ENCODE assay signal across 25 cellular contexts in the genomic region with DNA sequence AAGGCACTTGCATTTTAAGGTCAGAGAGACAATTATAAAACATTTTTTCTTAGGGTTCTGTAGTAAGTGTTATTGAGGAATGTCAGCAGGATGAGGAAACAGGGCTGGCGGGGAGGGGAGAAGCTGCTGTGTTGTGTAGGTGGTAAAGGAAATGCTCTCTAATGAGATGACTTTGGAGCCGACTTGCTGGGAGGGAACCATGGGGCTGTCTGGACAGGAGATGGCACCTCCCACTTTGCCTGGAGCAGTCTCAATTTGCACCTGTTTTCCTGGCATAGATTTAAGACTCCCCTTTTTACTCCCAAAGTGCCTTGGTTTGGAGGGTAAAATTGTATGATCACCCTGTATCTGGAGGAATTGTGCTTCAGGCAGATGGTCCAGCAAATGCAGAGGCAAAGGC.
"Had no signal": no experiment of that assay in that cellular context is flagged by ENCODE, and none has a peak within 500 bp of the region (broad histone marks: within the 10 kb centered on the region; RNA-seq: fewer than 3 reads in every experiment).

No MANE protein-coding gene starts in this region.

- H3K4me2 ChIP-seq: hepatocyte had no signal

- H3K79me2 ChIP-seq: hepatocyte had no signal

- H3K27ac ChIP-seq: gastroesophageal sphincter, hepatocyte, pancreas, prostate gland, right atrium auricular region, spleen, suprapubic skin, tibial artery, upper lobe of right lung had no signal

- H3K9me3 Mint-ChIP-seq: activated CD4-positive, alpha-beta memory T cell treated with anti-CD3 and anti-CD28 coated beads, Interleukin-2, amount 10 ng/mL, durations not matched to agents 7 days and 5 days; activated CD4-positive, alpha-beta T cell treated with anti-CD3 and anti-CD28 coated beads, Interleukin-2, amount 10 ng/mL, durations not matched to agents 7 days and 5 days; activated naive CD4-positive, alpha-beta T cell treated with anti-CD3 and anti-CD28 coated beads, Interleukin-2, amount 50 U/mL, for 24 hours; activated naive CD8-positive, alpha-beta T cell treated with anti-CD3 and anti-CD28 coated beads, Interleukin-2, amount 50 U/mL, for 24 hours; activated T-cell treated with anti-CD3 and anti-CD28 coated beads, Interleukin-2, amount 50 U/mL, for 4 hours; activated T-helper 17 cell treated with anti-CD3 and anti-CD28 coated beads, Interleukin-2, amount 50 U/mL, for 72 hours; central memory CD8-positive, alpha-beta T cell; dendritic cell treated with granulocyte-macrophage colony-stimulating factor and Interleukin-4, amounts not matched to agents 40 ng/mL and 50 ng/mL, for 4 days had no signal

- H3K27ac Mint-ChIP-seq: activated CD4-positive, alpha-beta memory T cell treated with anti-CD3 and anti-CD28 coated beads, Interleukin-2, amount 10 ng/mL, durations not matched to agents 7 days and 5 days; activated CD4-positive, alpha-beta T cell treated with anti-CD3 and anti-CD28 coated beads, Interleukin-2, amount 10 ng/mL, durations not matched to agents 7 days and 5 days; activated naive CD4-positive, alpha-beta T cell treated with anti-CD3 and anti-CD28 coated beads, Interleukin-2, amount 50 U/mL, for 24 hours; activated naive CD8-positive, alpha-beta T cell treated with anti-CD3 and anti-CD28 coated beads, Interleukin-2, amount 50 U/mL, for 24 hours; activated T-helper 17 cell treated with anti-CD3 and anti-CD28 coated beads, Interleukin-2, amount 50 U/mL, for 72 hours; dendritic cell treated with granulocyte-macrophage colony-stimulating factor and Interleukin-4, amounts not matched to agents 40 ng/mL and 50 ng/mL, for 4 days; naive thymus-derived CD4-positive, alpha-beta T cell had no signal

- H3K4me1 ChIP-seq: gastroesophageal sphincter, pancreas, prostate gland, right atrium auricular region, spleen, suprapubic skin, tibial artery, upper lobe of right lung had no signal

- H3K4me1 Mint-ChIP-seq: activated CD4-positive, alpha-beta memory T cell treated with anti-CD3 and anti-CD28 coated beads, Interleukin-2, amount 10 ng/mL, durations not matched to agents 7 days and 5 days; activated CD4-positive, alpha-beta T cell treated with anti-CD3 and anti-CD28 coated beads, Interleukin-2, amount 10 ng/mL, durations not matched to agents 7 days and 5 days; activated naive CD4-positive, alpha-beta T cell treated with anti-CD3 and anti-CD28 coated beads, Interleukin-2, amount 50 U/mL, for 24 hours; activated naive CD8-positive, alpha-beta T cell treated with anti-CD3 and anti-CD28 coated beads, Interleukin-2, amount 50 U/mL, for 24 hours; activated T-helper 17 cell treated with anti-CD3 and anti-CD28 coated beads, Interleukin-2, amount 50 U/mL, for 72 hours; central memory CD8-positive, alpha-beta T cell; naive thymus-derived CD4-positive, alpha-beta T cell; neural crest cell had no signal

- DNase-seq: activated CD4-positive, alpha-beta memory T cell treated with anti-CD3 and anti-CD28 coated beads, Interleukin-2, amount 10 ng/mL, durations not matched to agents 7 days and 5 days; activated CD4-positive, alpha-beta T cell treated with anti-CD3 and anti-CD28 coated beads for 1 hour; activated CD4-positive, alpha-beta T cell treated with anti-CD3 and anti-CD28 coated beads, Interleukin-2, amount 10 ng/mL, durations not matched to agents 7 days and 5 days; activated naive CD8-positive, alpha-beta T cell treated with anti-CD3 and anti-CD28 coated beads, Interleukin-2, amount 50 U/mL, for 24 hours; activated T-cell treated with anti-CD3 and anti-CD28 coated beads, Interleukin-2, amount 50 U/mL, for 4 hours; amygdala; midbrain; naive thymus-derived CD4-positive, alpha-beta T cell; nucleus accumbens; pancreas; spleen; stimulated activated naive CD4-positive, alpha-beta T cell; T-helper 2 cell; tibial artery; upper lobe of right lung had no signal

- H3K27me3 Mint-ChIP-seq: dendritic cell treated with granulocyte-macrophage colony-stimulating factor and Interleukin-4, amounts not matched to agents 40 ng/mL and 50 ng/mL, for 4 days had no signal

- H3K36me3 ChIP-seq: gastroesophageal sphincter, pancreas, prostate gland, right atrium auricular region, spleen, suprapubic skin, tibial artery, upper lobe of right lung had no signal

- H3K4me3 Mint-ChIP-seq: activated CD4-positive, alpha-beta memory T cell treated with anti-CD3 and anti-CD28 coated beads, Interleukin-2, amount 10 ng/mL, durations not matched to agents 7 days and 5 days; activated CD4-positive, alpha-beta T cell treated with anti-CD3 and anti-CD28 coated beads, Interleukin-2, amount 10 ng/mL, durations not matched to agents 7 days and 5 days; activated naive CD4-positive, alpha-beta T cell treated with anti-CD3 and anti-CD28 coated beads, Interleukin-2, amount 50 U/mL, for 24 hours; activated naive CD8-positive, alpha-beta T cell treated with anti-CD3 and anti-CD28 coated beads, Interleukin-2, amount 50 U/mL, for 24 hours; activated T-cell treated with anti-CD3 and anti-CD28 coated beads, Interleukin-2, amount 50 U/mL, for 4 hours; activated T-helper 17 cell treated with anti-CD3 and anti-CD28 coated beads, Interleukin-2, amount 50 U/mL, for 72 hours; central memory CD8-positive, alpha-beta T cell; dendritic cell treated with granulocyte-macrophage colony-stimulating factor and Interleukin-4, amounts not matched to agents 40 ng/mL and 50 ng/mL, for 4 days; naive thymus-derived CD4-positive, alpha-beta T cell; neural crest cell had no signal

- H3K9me3 ChIP-seq: gastroesophageal sphincter, pancreas, prostate gland, right atrium auricular region, spleen, suprapubic skin, tibial artery, upper lobe of right lung had no signal

- FAIRE-seq: pancreas had no signal

- H2AFZ ChIP-seq: hepatocyte had no signal

- H3K27me3 ChIP-seq: pancreas, right atrium auricular region had no signal

- H3K4me3 ChIP-seq: gastroesophageal sphincter, hepatocyte, pancreas, prostate gland, right atrium auricular region, spleen, suprapubic skin, tibial artery, upper lobe of right lung had no signal

- ATAC-seq: activated naive CD8-positive, alpha-beta T cell treated with anti-CD3 and anti-CD28 coated beads, Interleukin-2, amount 50 U/mL, for 24 hours; activated T-cell treated with anti-CD3 and anti-CD28 coated beads, Interleukin-2, amount 50 U/mL, for 4 hours; activated T-helper 17 cell treated with anti-CD3 and anti-CD28 coated beads, Interleukin-2, amount 50 U/mL, for 72 hours; gastroesophageal sphincter; naive thymus-derived CD4-positive, alpha-beta T cell; pancreas; upper lobe of right lung had no signal

- H3K36me3 Mint-ChIP-seq: activated naive CD4-positive, alpha-beta T cell treated with anti-CD3 and anti-CD28 coated beads, Interleukin-2, amount 50 U/mL, for 24 hours; naive thymus-derived CD4-positive, alpha-beta T cell had no signal
